8 cellular contexts compared by ENCODE assay signal in the genomic region with DNA sequence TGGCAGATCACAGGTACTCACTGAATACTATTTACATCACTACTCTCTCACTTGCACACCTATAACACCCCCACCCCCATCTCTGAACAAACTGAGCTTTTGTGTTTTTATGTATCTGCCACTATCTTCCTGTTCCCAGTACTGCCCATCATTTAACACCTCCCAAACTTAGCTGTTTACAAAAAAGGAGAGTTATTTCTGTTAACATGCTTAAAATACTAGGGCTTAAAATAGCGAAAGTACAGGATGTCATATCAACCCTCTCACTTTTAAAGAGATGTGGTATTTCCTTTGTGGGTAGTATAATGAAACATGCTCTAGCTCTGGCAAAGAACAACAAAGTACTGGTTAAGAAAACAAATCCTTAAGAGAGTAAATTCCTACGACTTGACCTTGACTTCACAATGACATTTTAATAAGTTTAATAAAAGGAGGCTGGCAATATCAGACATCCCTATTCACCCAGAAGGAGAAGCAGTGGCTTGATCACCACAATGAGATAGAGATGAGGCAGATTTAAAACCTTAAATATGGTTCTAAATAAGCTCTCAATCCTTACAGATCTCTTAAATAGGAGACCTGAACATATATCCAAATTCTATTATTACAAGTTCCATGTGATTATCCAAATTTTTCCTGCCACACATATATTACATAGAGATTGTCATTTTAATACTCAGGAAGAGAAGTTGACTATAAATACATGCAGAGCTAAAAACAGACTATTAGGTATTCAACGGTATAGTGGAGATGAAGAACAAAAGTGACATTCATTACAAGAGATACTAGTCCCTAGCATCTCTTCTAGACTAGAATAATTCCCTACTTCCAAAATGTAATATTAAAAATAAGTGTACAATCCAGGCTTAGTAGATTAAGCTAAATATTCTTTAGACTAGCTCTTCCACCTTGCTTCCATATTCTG. TPM values are rescaled to one million over a fixed set of nuclear protein-coding genes. Genes with fewer than 3 reads are reported as not detected.
DNase-seq lines count a peak whose midpoint lies in the region; ATAC-seq and TF ChIP-seq lines count a peak whose summit lies in the region.

No MANE protein-coding gene starts in this region.

- peak; percentile 65 for ATAC-seq in GM18907 (IDR thresholded peaks at IDR 0.05; ENCODE audit: unreplicated experiment)
- ATAC-seq in HG03025 (IDR thresholded peaks at IDR 0.05; ENCODE audit: low FRiP score, unreplicated experiment), result peak; percentile 63
- peak; percentile 53 to 60 for ATAC-seq in gastrocnemius medialis
- ATAC-seq in left colon, result no peak
- no peak for ATAC-seq in HG03097 (IDR thresholded peaks at IDR 0.05; ENCODE audit: low FRiP score, unreplicated experiment)

- no peak for TF ChIP-seq POLR2A in gastrocnemius medialis (IDR thresholded peaks at IDR 0.05)

- peak overlapping the region; percentile 42 for H3K27ac ChIP-seq in caudate nucleus (ENCODE audit: low read depth, low read length)
- peak overlapping the region; percentile 37 to 65 (median 60) for H3K27ac ChIP-seq in gastrocnemius medialis

- intact Hi-C loops in gastrocnemius medialis (cut with DNase I; ENCODE audit: low total_unique reads), result loop anchor here (1.0 kb wide), 1 partner anchor 37 kb away; a partner anchor contains a TSS
- intact Hi-C loops in left colon (cut with DNase I, micrococcal nuclease), result no loop called here

- no peaks in the 10 kb centered on the region for H3K9me3 ChIP-seq in gastrocnemius medialis

- no peaks in the 10 kb centered on the region for H3K27me3 ChIP-seq in gastrocnemius medialis

- in situ Hi-C loops in gastrocnemius medialis (cut with MboI; ENCODE audit: low sequenced_read_pairs in 4 of 4), result no loop called here

- DNase-seq in caudate nucleus (lab: John Stamatoyannopoulos, UW), result peak in 2 of 61 donors; percentile 2 to 39
- DNase-seq in gastrocnemius medialis, result no peak
- DNase-seq in left colon, result no peak
- no peak for DNase-seq in cerebellar nuclear complex (lab: John Stamatoyannopoulos, UW)
- no peak for DNase-seq in DMS153 (lab: John Stamatoyannopoulos, UW)

- H3K4me1 ChIP-seq in gastrocnemius medialis, result peaks cover 45 to 60% of the 10 kb centered on the region in 2 donors

- TF ChIP-seq CTCF in gastrocnemius medialis (IDR thresholded peaks at IDR 0.05 in 4 of 5, conservative IDR thresholded peaks at IDR 0.05 in 1 of 5), result no peak

- H3K36me3 ChIP-seq in gastrocnemius medialis, result no peaks in the 10 kb centered on the region

- H3K4me3 ChIP-seq in gastrocnemius medialis, result peak overlapping the region in 3 of 4 donors; percentile 3 to 22 (median 14)

RNA-seq across cellular contexts. Expression of a gene that starts 36.9 kb away (rescaled TPM):
- 10 to 100 TPM; 16.1 to 46.7 (median 26.5) TPM for total RNA-seq in gastrocnemius medialis
- total RNA-seq in left colon, result 10 to 100 TPM; 55.7 to 73.7 TPM

RNA-seq across cellular contexts. Expression of a gene that starts 37.2 kb away (rescaled TPM):
- total RNA-seq in gastrocnemius medialis (100 to 1,000 TPM in 3 of 4 donors, 10 to 100 TPM in 1; 90.6 to 187 (median 129) TPM), left colon (10 to 100 TPM; 47.5 to 75.9 TPM)

RNA-seq across cellular contexts. Expression of a gene that starts 57.2 kb away (rescaled TPM):
- 1 to 10 TPM in 3 of 4 donors, under 1 TPM in 1; 0.72 to 1.7 (median 1.4) TPM for total RNA-seq in gastrocnemius medialis
- 1 to 10 TPM; 1.3 to 2.1 TPM for total RNA-seq in left colon

Comparison
In these comparisons a context has a peak if more than half of its experiments do, and no peak if none do; other contexts are left out.
1. ATAC-seq: peak in GM18907 (single experiment), HG03025 (single experiment) and gastrocnemius medialis (2 of 2); none in left colon (single experiment) and HG03097 (single experiment).